23 cellular contexts compared by ENCODE assay signal in genomic region chr2:134268265-134268664, GRCh38. TPM values are rescaled to one million over a fixed set of nuclear protein-coding genes. Genes with fewer than 3 reads are reported as not detected.
DNase-seq lines count a peak whose midpoint lies in the region; ATAC-seq and TF ChIP-seq lines count a peak whose summit lies in the region.
"Had no signal": no experiment of that assay in that cellular context is flagged by ENCODE, and none has a peak within 500 bp of the region (broad histone marks: within the 10 kb centered on the region; RNA-seq: fewer than 3 reads in every experiment).

No MANE protein-coding gene starts in this region.

- intact Hi-C loops in sciatic nerve (cut with DNase I) = no loop called here

- TF ChIP-seq CTCF in GM23338 (conservative IDR thresholded peaks at IDR 0.05; ENCODE audit: low read depth in 2 of 2) (no peak), mesothelial cell of epicardium (IDR thresholded peaks at IDR 0.05; ENCODE audit: unreplicated experiment) (no peak)

- no peaks in the 10 kb centered on the region for H3K4me1 ChIP-seq in GM23338 (ENCODE audit: insufficient read depth)
- H3K4me1 ChIP-seq: left lung, parathyroid adenoma, thyroid gland had no signal

- H3F3A ChIP-seq in GM23338 (replicated peaks; ENCODE audit: low read depth) = no peaks in the 10 kb centered on the region

- no peak overlapping the region for H3K27ac ChIP-seq in GM23338 (ENCODE audit: low read depth)
- H3K27ac ChIP-seq: 22Rv1, left lung, parathyroid adenoma, thyroid gland, WERI-Rb-1 had no signal

- no peaks in the 10 kb centered on the region for H3K27me3 Mint-ChIP-seq in activated naive CD8-positive, alpha-beta T cell treated with anti-CD3 and anti-CD28 coated beads, Interleukin-2, amount 10 ng/mL, durations not matched to agents 7 days and 5 days
- H3K27me3 Mint-ChIP-seq in activated naive CD8-positive, alpha-beta T cell treated with anti-CD3 and anti-CD28 coated beads for 36 hours = no peaks in the 10 kb centered on the region
- no peaks in the 10 kb centered on the region for H3K27me3 Mint-ChIP-seq in stimulated activated memory B cell treated with anti-CD40 and anti-IgM and Interleukin-4, amounts not matched to agents 10 μg/mL and 1 μg/mL and 100 μg/mL, for 72 hours
- H3K27me3 Mint-ChIP-seq in GM23338 (ENCODE audit: insufficient read depth, low read depth, poor library complexity) = no peaks in the 10 kb centered on the region
- no peaks in the 10 kb centered on the region for H3K27me3 Mint-ChIP-seq in mesothelial cell of epicardium (ENCODE audit: low read depth)
- H3K27me3 Mint-ChIP-seq: activated naive CD4-positive, alpha-beta T cell treated with anti-CD3 and anti-CD28 coated beads, Interleukin-2, amount 50 U/mL, for 24 hours; dendritic cell treated with granulocyte-macrophage colony-stimulating factor and Interleukin-4, amounts not matched to agents 40 ng/mL and 50 ng/mL, for 4 days; naive thymus-derived CD4-positive, alpha-beta T cell had no signal

- peaks cover 11% of the 10 kb centered on the region for H4K20me1 ChIP-seq in GM23338 (replicated peaks; ENCODE audit: insufficient read depth)

- no peak overlapping the region for H3K4me3 ChIP-seq in GM23338
- H3K4me3 ChIP-seq: BLaER1 treated with 17β-estradiol and CSF1 and Interleukin-3, amounts not matched to agents 10 nM and 100 nM; left lung; thyroid gland had no signal

- no peaks in the 10 kb centered on the region for H3K36me3 ChIP-seq in GM23338 (ENCODE audit: insufficient read depth)
- H3K36me3 ChIP-seq: thyroid gland had no signal

- no peak overlapping the region for H3K4me2 ChIP-seq in GM23338

- H2AFZ ChIP-seq in GM23338 = no peak overlapping the region
- H2AFZ ChIP-seq: parathyroid adenoma had no signal

- no peaks in the 10 kb centered on the region for H3K9me3 Mint-ChIP-seq in activated naive CD8-positive, alpha-beta T cell treated with anti-CD3 and anti-CD28 coated beads, Interleukin-2, amount 10 ng/mL, durations not matched to agents 7 days and 5 days
- no peaks in the 10 kb centered on the region for H3K9me3 Mint-ChIP-seq in activated naive CD8-positive, alpha-beta T cell treated with anti-CD3 and anti-CD28 coated beads for 36 hours
- no peaks in the 10 kb centered on the region for H3K9me3 Mint-ChIP-seq in stimulated activated memory B cell treated with anti-CD40 and anti-IgM and Interleukin-4, amounts not matched to agents 10 μg/mL and 1 μg/mL and 100 μg/mL, for 72 hours
- H3K9me3 Mint-ChIP-seq in GM23338 (no peaks in the 10 kb centered on the region), mesothelial cell of epicardium (no peaks in the 10 kb centered on the region)
- H3K9me3 Mint-ChIP-seq: activated naive CD4-positive, alpha-beta T cell treated with anti-CD3 and anti-CD28 coated beads, Interleukin-2, amount 50 U/mL, for 24 hours; dendritic cell treated with granulocyte-macrophage colony-stimulating factor and Interleukin-4, amounts not matched to agents 40 ng/mL and 50 ng/mL, for 4 days; naive thymus-derived CD4-positive, alpha-beta T cell had no signal

- no peak for DNase-seq in activated naive CD8-positive, alpha-beta T cell treated with anti-CD3 and anti-CD28 coated beads, Interleukin-2, amount 10 ng/mL, durations not matched to agents 7 days and 5 days
- no peak for DNase-seq in activated naive CD8-positive, alpha-beta T cell treated with anti-CD3 and anti-CD28 coated beads for 36 hours
- DNase-seq in astrocyte of the hippocampus (ENCODE audit: low read depth, low spot score) (peak; percentile 23), kidney tubule cell (ENCODE audit: low spot score) (peak; percentile 89), GM23338 (ENCODE audit: low spot score) (no peak), mesothelial cell of epicardium (ENCODE audit: low spot score in 2 of 2, unreplicated experiment in 2 of 2) (no peak), sciatic nerve (ENCODE audit: low spot score) (no peak)
- DNase-seq: activated CD4-positive, alpha-beta T cell treated with anti-CD3 and anti-CD28 coated beads, Interleukin-2, amount 50 U/mL, for 48 hours; left lung; MV-4-11; naive thymus-derived CD4-positive, alpha-beta T cell; NCI-H187; NK-92 treated with Interleukin-12 subunit alpha and Interleukin-12 subunit beta, amount 100 ng/mL, for 24 hours; stimulated activated CD4-positive, alpha-beta T cell treated with anti-CD3 and anti-CD28 coated beads, Interleukin-12 subunit alpha, Interleukin-12 subunit beta, amount 100 ng/mL, for 4 hours; T-helper 1 cell; WERI-Rb-1 had no signal

- no peak overlapping the region for H3K4me3 Mint-ChIP-seq in activated naive CD8-positive, alpha-beta T cell treated with anti-CD3 and anti-CD28 coated beads, Interleukin-2, amount 10 ng/mL, durations not matched to agents 7 days and 5 days
- no peak overlapping the region for H3K4me3 Mint-ChIP-seq in activated naive CD8-positive, alpha-beta T cell treated with anti-CD3 and anti-CD28 coated beads for 36 hours
- no peak overlapping the region for H3K4me3 Mint-ChIP-seq in stimulated activated memory B cell treated with anti-CD40 and anti-IgM and Interleukin-4, amounts not matched to agents 10 μg/mL and 1 μg/mL and 100 μg/mL, for 72 hours
- H3K4me3 Mint-ChIP-seq in GM23338 = no peak overlapping the region
- H3K4me3 Mint-ChIP-seq in mesothelial cell of epicardium = no peak overlapping the region
- H3K4me3 Mint-ChIP-seq: activated naive CD4-positive, alpha-beta T cell treated with anti-CD3 and anti-CD28 coated beads, Interleukin-2, amount 50 U/mL, for 24 hours; dendritic cell treated with granulocyte-macrophage colony-stimulating factor and Interleukin-4, amounts not matched to agents 40 ng/mL and 50 ng/mL, for 4 days; naive thymus-derived CD4-positive, alpha-beta T cell had no signal

- H3K27ac Mint-ChIP-seq in activated naive CD8-positive, alpha-beta T cell treated with anti-CD3 and anti-CD28 coated beads, Interleukin-2, amount 10 ng/mL, durations not matched to agents 7 days and 5 days = peak overlapping the region; percentile 38
- H3K27ac Mint-ChIP-seq in activated naive CD8-positive, alpha-beta T cell treated with anti-CD3 and anti-CD28 coated beads for 36 hours = no peak overlapping the region
- peak overlapping the region; percentile 94 for H3K27ac Mint-ChIP-seq in stimulated activated memory B cell treated with anti-CD40 and anti-IgM and Interleukin-4, amounts not matched to agents 10 μg/mL and 1 μg/mL and 100 μg/mL, for 72 hours
- H3K27ac Mint-ChIP-seq in GM23338 (no peak overlapping the region; the same call in 1 of the 2 replicates), mesothelial cell of epicardium (no peak overlapping the region)
- H3K27ac Mint-ChIP-seq: activated naive CD4-positive, alpha-beta T cell treated with anti-CD3 and anti-CD28 coated beads, Interleukin-2, amount 50 U/mL, for 24 hours; dendritic cell treated with granulocyte-macrophage colony-stimulating factor and Interleukin-4, amounts not matched to agents 40 ng/mL and 50 ng/mL, for 4 days had no signal

- no peaks in the 10 kb centered on the region; the same call in 1 of the 2 replicates for H3K79me2 ChIP-seq in GM23338 (replicated peaks; ENCODE audit: insufficient read depth)

- peaks cover 25% of the 10 kb centered on the region for H3K4me1 Mint-ChIP-seq in activated naive CD8-positive, alpha-beta T cell treated with anti-CD3 and anti-CD28 coated beads, Interleukin-2, amount 10 ng/mL, durations not matched to agents 7 days and 5 days
- peaks cover 45% of the 10 kb centered on the region for H3K4me1 Mint-ChIP-seq in activated naive CD8-positive, alpha-beta T cell treated with anti-CD3 and anti-CD28 coated beads for 36 hours
- H3K4me1 Mint-ChIP-seq in stimulated activated memory B cell treated with anti-CD40 and anti-IgM and Interleukin-4, amounts not matched to agents 10 μg/mL and 1 μg/mL and 100 μg/mL, for 72 hours = peaks cover 64% of the 10 kb centered on the region
- H3K4me1 Mint-ChIP-seq in GM23338 (no peaks in the 10 kb centered on the region; the same call in 2 of the 3 replicates), mesothelial cell of epicardium (peaks cover 1% of the 10 kb centered on the region)

- POLR2A ChIA-PET in activated naive CD8-positive, alpha-beta T cell treated with anti-CD3 and anti-CD28 coated beads, Interleukin-2, amount 10 ng/mL, durations not matched to agents 7 days and 5 days (lab: Charles Lee) = no interaction called here

- H3K36me3 Mint-ChIP-seq in activated naive CD8-positive, alpha-beta T cell treated with anti-CD3 and anti-CD28 coated beads, Interleukin-2, amount 10 ng/mL, durations not matched to agents 7 days and 5 days = peaks cover 32% of the 10 kb centered on the region
- peaks cover 19% of the 10 kb centered on the region for H3K36me3 Mint-ChIP-seq in activated naive CD8-positive, alpha-beta T cell treated with anti-CD3 and anti-CD28 coated beads for 36 hours
- peaks cover 24% of the 10 kb centered on the region for H3K36me3 Mint-ChIP-seq in stimulated activated memory B cell treated with anti-CD40 and anti-IgM and Interleukin-4, amounts not matched to agents 10 μg/mL and 1 μg/mL and 100 μg/mL, for 72 hours
- no peaks in the 10 kb centered on the region for H3K36me3 Mint-ChIP-seq in GM23338 (ENCODE audit: low read depth)
- H3K36me3 Mint-ChIP-seq in mesothelial cell of epicardium = peaks cover 2% of the 10 kb centered on the region

- no peaks in the 10 kb centered on the region for H3K27me3 ChIP-seq in GM23338 (ENCODE audit: insufficient read depth)
- H3K27me3 ChIP-seq: BLaER1 treated with 17β-estradiol and CSF1 and Interleukin-3, amounts not matched to agents 10 nM and 100 nM; left lung; thyroid gland had no signal

- ATAC-seq in activated naive CD8-positive, alpha-beta T cell treated with anti-CD3 and anti-CD28 coated beads, Interleukin-2, amount 10 ng/mL, durations not matched to agents 7 days and 5 days (ENCODE audit: low read depth) = no peak
- no peak for ATAC-seq in stimulated activated memory B cell treated with anti-CD40 and anti-IgM and Interleukin-4, amounts not matched to agents 10 μg/mL and 1 μg/mL and 100 μg/mL, for 72 hours
- ATAC-seq in GM23338 = no peak
- ATAC-seq in sciatic nerve = no peak
- ATAC-seq: left lung; naive thymus-derived CD4-positive, alpha-beta T cell had no signal

- no peaks in the 10 kb centered on the region for H3K9me2 ChIP-seq in GM23338 (ENCODE audit: insufficient read depth)

TF ChIP-seq in GM23338, 12 proteins besides CTCF, POLR2A, EP300 and RAD21 (continues in another document):
- TF ChIP-seq ZNF114 (CRISPR knock-in tag; IDR thresholded peaks at IDR 0.05) (no peak), EZH2phosphoT487 (IDR thresholded peaks at IDR 0.05; ENCODE audit: unreplicated experiment) (no peak), ZNF331 (CRISPR knock-in tag; IDR thresholded peaks at IDR 0.05; ENCODE audit: low read depth) (no peak), CREB1 (CRISPR knock-in tag; IDR thresholded peaks at IDR 0.05; ENCODE audit: low read depth) (no peak), JUNB (IDR thresholded peaks at IDR 0.05; ENCODE audit: unreplicated experiment) (no peak), NANOG (IDR thresholded peaks at IDR 0.05; ENCODE audit: borderline replicate concordance) (no peak)

RNA-seq across cellular contexts. Expression of gene MGAT5, which starts 14.4 kb away (rescaled TPM):
- 10 to 100 TPM; 66.3 to 70.9 TPM for total RNA-seq in activated naive CD8-positive, alpha-beta T cell treated with anti-CD3 and anti-CD28 coated beads, Interleukin-2, amount 10 ng/mL, durations not matched to agents 7 days and 5 days
- total RNA-seq in activated naive CD8-positive, alpha-beta T cell treated with anti-CD3 and anti-CD28 coated beads for 36 hours = 10 to 100 TPM; 34.0 to 34.5 TPM
- total RNA-seq in GM23338 (2014; rRNA removed; shearing (Covaris generic)) = 25.4 and 27.6 TPM in 2 replicates
- 4.6 and 7.0 TPM in 2 replicates for polyA plus RNA-seq in GM23338 (2016; fragmentation: Nextera tagmentation; extraction: Ambion mirVana)
- 38.2 to 42.9 TPM (median 41.1 TPM) in 3 replicates for total RNA-seq in mesothelial cell of epicardium
- total RNA-seq in sciatic nerve = 49.6 TPM

Comparison
In these comparisons a context has a peak if more than half of its experiments do, and no peak if none do; other contexts are left out.
1. H3K27ac Mint-ChIP-seq: peak in activated naive CD8-positive, alpha-beta T cell treated with anti-CD3 and anti-CD28 coated beads, Interleukin-2, amount 10 ng/mL, durations not matched to agents 7 days and 5 days (single experiment) and stimulated activated memory B cell treated with anti-CD40 and anti-IgM and Interleukin-4, amounts not matched to agents 10 μg/mL and 1 μg/mL and 100 μg/mL, for 72 hours (single experiment); none in activated naive CD8-positive, alpha-beta T cell treated with anti-CD3 and anti-CD28 coated beads for 36 hours (single experiment), GM23338 (single experiment) and mesothelial cell of epicardium (single experiment).
2. DNase-seq: peak in astrocyte of the hippocampus (single experiment) and kidney tubule cell (single experiment); none in activated naive CD8-positive, alpha-beta T cell treated with anti-CD3 and anti-CD28 coated beads, Interleukin-2, amount 10 ng/mL, durations not matched to agents 7 days and 5 days (single experiment), activated naive CD8-positive, alpha-beta T cell treated with anti-CD3 and anti-CD28 coated beads for 36 hours (single experiment), GM23338 (single experiment), mesothelial cell of epicardium (0 of 2) and sciatic nerve (single experiment).